ENCODE assay signal across 17 cellular contexts in genomic region chr3:133469140-133469731, GRCh38.
A peak's percentile ranks its signal among the peaks of the same experiment; 100 is the strongest.
DNase-seq lines count a peak whose midpoint lies in the region; ATAC-seq, FAIRE-seq and TF ChIP-seq lines count a peak whose summit lies in the region.
"Had no signal": no experiment of that assay in that cellular context is flagged by ENCODE, and none has a peak within 500 bp of the region (broad histone marks: within the 10 kb centered on the region; RNA-seq: fewer than 3 reads in every experiment).

No MANE protein-coding gene starts in this region.

- no peak overlapping the region for H4K91ac ChIP-seq in H9 (ENCODE audit: insufficient read length, low read depth, low read length)

- ATAC-seq in heart right ventricle (peak; percentile 31 to 78 (median 60)), sciatic nerve (peak; percentile 77), foreskin keratinocyte (no peak), GM19328 (IDR thresholded peaks at IDR 0.05; ENCODE audit: unreplicated experiment) (no peak), HG03196 (IDR thresholded peaks at IDR 0.05; ENCODE audit: unreplicated experiment) (no peak)

- peak; percentile 70 for FAIRE-seq in GM12892 (lab: Jason Lieb, UNC)

- H2AFZ ChIP-seq in SU-DHL-6 (ENCODE audit: low read depth, low read length, severe bottlenecking) (no peak overlapping the region), H9 (ENCODE audit: low read length) (no peak overlapping the region)

- H4K20me1 ChIP-seq in SU-DHL-6 (ENCODE audit: low read depth, low read length) (no peaks in the 10 kb centered on the region), H9 (ENCODE audit: control insufficient read depth, insufficient read depth, insufficient read length) (no peaks in the 10 kb centered on the region)

- H3K27me3 ChIP-seq in SU-DHL-6 (ENCODE audit: low read length): no peaks in the 10 kb centered on the region
- no peaks in the 10 kb centered on the region for H3K27me3 ChIP-seq in heart right ventricle
- no peaks in the 10 kb centered on the region for H3K27me3 ChIP-seq in foreskin keratinocyte
- no peaks in the 10 kb centered on the region for H3K27me3 ChIP-seq in H9 (ENCODE audit: insufficient read depth, low read length)

- no peak overlapping the region for H3K18ac ChIP-seq in H9 (ENCODE audit: insufficient read length, low read depth, low read length)

- H4K8ac ChIP-seq in H9 (replicated peaks; ENCODE audit: insufficient read length, low read depth, low read length): no peak overlapping the region

- H2BK5ac ChIP-seq in H9 (ENCODE audit: insufficient read length, low read length): no peak overlapping the region

- H3K27ac ChIP-seq in SU-DHL-6 (ENCODE audit: low read depth, low read length) (peak overlapping the region; percentile 99), heart right ventricle (peak overlapping the region in 5 of 10 donors; percentile 0 to 64 (median 36)), foreskin keratinocyte (no peak overlapping the region), H9 (ENCODE audit: insufficient read length, low read depth, low read length) (no peak overlapping the region)

- no peaks in the 10 kb centered on the region for H3K36me3 Mint-ChIP-seq in H9 (ENCODE audit: insufficient read depth in 1 of 3, low read depth in 3 of 3)
- H3K36me3 Mint-ChIP-seq: activated naive CD8-positive, alpha-beta T cell treated with anti-CD3 and anti-CD28 coated beads, Interleukin-2, amount 10 ng/mL, durations not matched to agents 7 days and 5 days had no signal

- H3K9me3 Mint-ChIP-seq in H9: no peaks in the 10 kb centered on the region
- H3K9me3 Mint-ChIP-seq: activated naive CD8-positive, alpha-beta T cell treated with anti-CD3 and anti-CD28 coated beads, Interleukin-2, amount 10 ng/mL, durations not matched to agents 7 days and 5 days; HFFc6; T-helper 1 cell treated with Interleukin-12 subunit alpha and Interleukin-12 subunit beta and Interleukin-4 antibody, amounts not matched to agents 30 μg/mL and 1 μg/mL, for 36 hours had no signal

- H2BK12ac ChIP-seq in H9 (ENCODE audit: insufficient read length, low read depth, low read length): no peak overlapping the region

- H3K4me3 ChIP-seq in SU-DHL-6 (ENCODE audit: insufficient read depth, low read length, poor library complexity, severe bottlenecking): no peak overlapping the region
- H3K4me3 ChIP-seq in heart right ventricle: no peak overlapping the region
- H3K4me3 ChIP-seq: smooth muscle cell had no signal

- no peak overlapping the region for H3K56ac ChIP-seq in H9 (ENCODE audit: insufficient read length, low read depth, low read length)

- H3K27me3 Mint-ChIP-seq in H9 (ENCODE audit: low read depth): peaks cover 15% of the 10 kb centered on the region
- H3K27me3 Mint-ChIP-seq: activated naive CD8-positive, alpha-beta T cell treated with anti-CD3 and anti-CD28 coated beads, Interleukin-2, amount 10 ng/mL, durations not matched to agents 7 days and 5 days had no signal

- H3K4me2 ChIP-seq in SU-DHL-6 (ENCODE audit: low read depth, low read length, poor library complexity, severe bottlenecking) (no peak overlapping the region), H9 (ENCODE audit: insufficient read depth, insufficient read length, low read length) (no peak overlapping the region)
- H3K4me2 ChIP-seq: smooth muscle cell had no signal

- H3K23me2 ChIP-seq in H9 (ENCODE audit: insufficient read length, low read depth, low read length, poor library complexity, severe bottlenecking): no peaks in the 10 kb centered on the region

- TF ChIP-seq POLR2A in GM12892 (IDR thresholded peaks at IDR 0.05; ENCODE audit: low read depth, low read length): no peak

- no peak overlapping the region for H3K23ac ChIP-seq in H9 (ENCODE audit: insufficient read length, low read depth, low read length)

- H3K27ac Mint-ChIP-seq in H9: no peak overlapping the region
- H3K27ac Mint-ChIP-seq: activated naive CD8-positive, alpha-beta T cell treated with anti-CD3 and anti-CD28 coated beads, Interleukin-2, amount 10 ng/mL, durations not matched to agents 7 days and 5 days; HFFc6; T-helper 1 cell treated with Interleukin-12 subunit alpha and Interleukin-12 subunit beta and Interleukin-4 antibody, amounts not matched to agents 30 μg/mL and 1 μg/mL, for 36 hours had no signal

- TF ChIP-seq CTCF in SU-DHL-6 (IDR thresholded peaks at IDR 0.05; ENCODE audit: insufficient read depth, low read length, poor library complexity, severe bottlenecking): no peak
- no peak for TF ChIP-seq CTCF in heart right ventricle (IDR thresholded peaks at IDR 0.05)
- no peak for TF ChIP-seq CTCF in foreskin keratinocyte (conservative IDR thresholded peaks at IDR 0.05)
- TF ChIP-seq CTCF in H9 (conservative IDR thresholded peaks at IDR 0.05): no peak

- H2AK5ac ChIP-seq in H9 (ENCODE audit: insufficient read length, low read length): no peak overlapping the region

- H3K4me1 ChIP-seq in heart right ventricle (peaks cover 0 to 33% (median 11%) of the 10 kb centered on the region in 9 donors), foreskin keratinocyte (no peaks in the 10 kb centered on the region), H9 (ENCODE audit: insufficient read depth, low read length) (peaks cover 2% of the 10 kb centered on the region; the same call in 1 of the 2 replicates)

- no peak overlapping the region for H3K4ac ChIP-seq in H9 (ENCODE audit: low read depth, low read length)

- peaks cover 60% of the 10 kb centered on the region for H3F3A ChIP-seq in SU-DHL-6 (ENCODE audit: insufficient read depth)

- H3T11ph ChIP-seq in H9 (ENCODE audit: low read length): no peak overlapping the region

- H3K9me2 ChIP-seq in SU-DHL-6 (replicated peaks; ENCODE audit: insufficient read depth, low read length): no peaks in the 10 kb centered on the region

- H2BK15ac ChIP-seq in H9 (ENCODE audit: low read depth, low read length): no peak overlapping the region

- H3K9me3 ChIP-seq in SU-DHL-6 (ENCODE audit: insufficient read depth, low read length): no peaks in the 10 kb centered on the region
- no peaks in the 10 kb centered on the region for H3K9me3 ChIP-seq in heart right ventricle
- no peaks in the 10 kb centered on the region for H3K9me3 ChIP-seq in H9 (ENCODE audit: control insufficient read depth, low read depth, low read length)

- 70 to 76% methylated on average over 7 of the region's 7 CpGs for WGBS in heart right ventricle, 2 donors
- no CpG with 5 or more reads among the region's 7 CpGs for WGBS in H9 (ENCODE audit: extremely low coverage, insufficient read length, low lambda C conversion rate)

- no peak overlapping the region for H3K9ac ChIP-seq in SU-DHL-6 (ENCODE audit: low read length)
- no peak overlapping the region for H3K9ac ChIP-seq in H9 (ENCODE audit: extremely low read depth, insufficient read length, low read length)

- no peaks in the 10 kb centered on the region for H3K79me1 ChIP-seq in H9 (ENCODE audit: insufficient read depth, low read depth, low read length, poor library complexity, severe bottlenecking)

- DNase-seq in GM12892 (ENCODE audit: insufficient read length) (no peak), heart right ventricle (peak; percentile 18 to 32), sciatic nerve (ENCODE audit: low spot score) (no peak), foreskin keratinocyte (no peak), H9 (no peak)
- DNase-seq: activated naive CD8-positive, alpha-beta T cell treated with anti-CD3 and anti-CD28 coated beads, Interleukin-2, amount 10 ng/mL, durations not matched to agents 7 days and 5 days; cerebellar nuclear complex; DMS 273 treated with DMSO at 0.1 percent for 48 hours; HFFc6; NCI-H187 treated with DMSO at 0.1 percent for 48 hours; NCI-H526; RPMI8226 had no signal

- H4K5ac ChIP-seq in H9 (ENCODE audit: insufficient read length, low read depth, low read length): no peak overlapping the region

- peaks cover 18 to 20% of the 10 kb centered on the region in 2 experiments for H3K4me1 Mint-ChIP-seq in H9

- H3K36me3 ChIP-seq in SU-DHL-6 (ENCODE audit: low read length) (no peaks in the 10 kb centered on the region), heart right ventricle (no peaks in the 10 kb centered on the region)

- H3K79me2 ChIP-seq in SU-DHL-6 (ENCODE audit: insufficient read depth, low read length) (peaks cover 10% of the 10 kb centered on the region; the same call in 1 of the 2 replicates), H9 (ENCODE audit: insufficient read depth, low read length) (no peaks in the 10 kb centered on the region)

- no peak overlapping the region for H2BK20ac ChIP-seq in H9 (ENCODE audit: low read depth, low read length, poor library complexity, severe bottlenecking)

- H2BK120ac ChIP-seq in H9 (ENCODE audit: low read depth, low read length, poor library complexity, severe bottlenecking): no peak overlapping the region

- H3K4me3 Mint-ChIP-seq in H9: no peak overlapping the region
- H3K4me3 Mint-ChIP-seq: activated naive CD8-positive, alpha-beta T cell treated with anti-CD3 and anti-CD28 coated beads, Interleukin-2, amount 10 ng/mL, durations not matched to agents 7 days and 5 days; HFFc6; T-helper 1 cell treated with Interleukin-12 subunit alpha and Interleukin-12 subunit beta and Interleukin-4 antibody, amounts not matched to agents 30 μg/mL and 1 μg/mL, for 36 hours had no signal

- no peak overlapping the region for H3K14ac ChIP-seq in H9 (ENCODE audit: insufficient read depth, low read length)

- intact Hi-C loops in heart right ventricle (cut with DNase I) (loop anchor here in 3 of 10 donors (5.0 to 10.0 kb wide), 2 partner anchors 103 to 106 kb away; partner anchors contain the start of gene CDV3 (in 3 of the 3)), sciatic nerve (cut with DNase I) (no loop called here)

Comparison
In these comparisons a context has a peak if more than half of its experiments do, and no peak if none do; other contexts are left out.
1. DNase-seq: peak in heart right ventricle (2 of 2); none in GM12892 (single experiment), sciatic nerve (single experiment), foreskin keratinocyte (0 of 2) and H9 (single experiment).
2. ATAC-seq: peak in heart right ventricle (8 of 8) and sciatic nerve (single experiment); none in foreskin keratinocyte (single experiment), GM19328 (single experiment) and HG03196 (single experiment).